Comparison of ENCODE assay signal across 21 cellular contexts in genomic region chr5:151912360-151912759, GRCh38. TPM values are rescaled to one million over a fixed set of nuclear protein-coding genes. Genes with fewer than 3 reads are reported as not detected.
"Had no signal": no experiment of that assay in that cellular context is flagged by ENCODE, and none has a peak within 500 bp of the region (broad histone marks: within the 10 kb centered on the region; RNA-seq: fewer than 3 reads in every experiment).

No MANE protein-coding gene starts in this region.

- DNase-seq: activated CD4-positive, alpha-beta T cell treated with anti-CD3 and anti-CD28 coated beads, Interleukin-2, amount 10 ng/mL, durations not matched to agents 7 days and 5 days; activated CD4-positive, CD25-positive, alpha-beta regulatory T cell; activated CD8-positive, alpha-beta memory T cell treated with anti-CD3 and anti-CD28 coated beads, Interleukin-2, amount 50 U/mL, for 48 hours; activated gamma-delta T cell treated with Interleukin-2 at 50 U/mL for 16 hours; activated naive CD8-positive, alpha-beta T cell treated with anti-CD3 and anti-CD28 coated beads, Interleukin-2, amount 10 ng/mL, durations not matched to agents 7 days and 5 days; anterior cingulate cortex; erythroblast; left cardiac atrium; midbrain; psoas muscle; sigmoid colon; stimulated activated CD4-positive, alpha-beta T cell treated with anti-CD3 and anti-CD28 coated beads, Interleukin-1b, Interleukin-23, amount 100 ng/mL, for 48 hours; stimulated activated naive CD8-positive, alpha-beta T cell treated with anti-CD3 and anti-CD28 coated beads, Interleukin-15, amount 100 ng/mL, for 72 hours; SW 1271 had no signal

- H3K27ac ChIP-seq: psoas muscle, sigmoid colon, upper lobe of left lung had no signal

- ATAC-seq: psoas muscle; stimulated activated naive CD8-positive, alpha-beta T cell treated with anti-CD3 and anti-CD28 coated beads, Interleukin-15, amount 100 ng/mL, for 72 hours had no signal

- H3K27me3 ChIP-seq: sigmoid colon, upper lobe of left lung had no signal

- H3K9me3 ChIP-seq: psoas muscle, upper lobe of left lung had no signal

- H3K36me3 ChIP-seq: sigmoid colon, upper lobe of left lung had no signal

- H3K4me1 ChIP-seq: psoas muscle, sigmoid colon, upper lobe of left lung had no signal

- H3K4me3 ChIP-seq: lung, psoas muscle, sigmoid colon, upper lobe of left lung had no signal

RNA-seq across cellular contexts. Expression of gene GLRA1, which starts 12.3 kb away (rescaled TPM):
- total RNA-seq: activated CD4-positive, alpha-beta T cell treated with anti-CD3 and anti-CD28 coated beads, Interleukin-2, amount 10 ng/mL, durations not matched to agents 7 days and 5 days; activated naive CD8-positive, alpha-beta T cell treated with anti-CD3 and anti-CD28 coated beads, Interleukin-2, amount 10 ng/mL, durations not matched to agents 7 days and 5 days; bronchial epithelial cell; left cardiac atrium; lung; myocyte; osteoblast; psoas muscle; sigmoid colon; T-helper 2 cell treated with Interferon-gamma antibody and Interleukin-4, amounts not matched to agents 100 ng/mL and 5 ng/mL, for 36 hours; temporal lobe; upper lobe of left lung had no signal
- polyA plus RNA-seq: lung, psoas muscle, sigmoid colon had no signal
